Comparison of ENCODE assay signal across 1 cellular context in genomic region chr13:90999401-90999800, GRCh38.
TF ChIP-seq lines count a peak whose summit lies in the region.

No MANE protein-coding gene starts in this region.

TF ChIP-seq in GM23338, 12 proteins besides CTCF, POLR2A, EP300 and RAD21 (continued from another document):
- TF ChIP-seq REST (IDR thresholded peaks at IDR 0.05; ENCODE audit: unreplicated experiment): no peak
- TF ChIP-seq NANOG (IDR thresholded peaks at IDR 0.05; ENCODE audit: borderline replicate concordance): no peak
- TF ChIP-seq EZH2 (IDR thresholded peaks at IDR 0.05; ENCODE audit: low read depth, unreplicated experiment): no peak
- TF ChIP-seq POLR2AphosphoS5 (IDR thresholded peaks at IDR 0.05; ENCODE audit: low read depth): no peak
- TF ChIP-seq CREB1 (CRISPR knock-in tag; IDR thresholded peaks at IDR 0.05; ENCODE audit: low read depth): no peak
- TF ChIP-seq ZNF331 (CRISPR knock-in tag; IDR thresholded peaks at IDR 0.05; ENCODE audit: low read depth): no peak
TF ChIP-seq in GM23338: peak in this region for 0.
